ENCODE assay signal across 9 cellular contexts in genomic region chr12:55659486-55660385, GRCh38. TPM values are rescaled to one million over a fixed set of nuclear protein-coding genes. Genes with fewer than 3 reads are reported as not detected.
DNase-seq lines count a peak whose midpoint lies in the region; ATAC-seq and TF ChIP-seq lines count a peak whose summit lies in the region.
"Had no signal": no experiment of that assay in that cellular context is flagged by ENCODE, and none has a peak within 500 bp of the region (broad histone marks: within the 10 kb centered on the region; RNA-seq: fewer than 3 reads in every experiment).

No MANE protein-coding gene starts in this region.

- H4K5ac ChIP-seq in IMR-90 (ENCODE audit: low read depth, low read length) = no peak overlapping the region
- no peak overlapping the region for H4K5ac ChIP-seq in mesendoderm (ENCODE audit: low read length)

- H2BK120ac ChIP-seq in IMR-90 (ENCODE audit: low read depth, low read length) (no peak overlapping the region), mesendoderm (ENCODE audit: low read depth, low read length) (no peak overlapping the region)

- H3K4me2 ChIP-seq in IMR-90 (ENCODE audit: low read depth, low read length) (no peak overlapping the region), mesendoderm (ENCODE audit: low read length) (no peak overlapping the region)

- peaks cover 4% of the 10 kb centered on the region for H3K27me3 Mint-ChIP-seq in Calu3 (ENCODE audit: unreplicated experiment)
- H3K27me3 Mint-ChIP-seq: IgD-negative memory B cell had no signal

- H3K4me1 ChIP-seq in IMR-90 (ENCODE audit: control insufficient read depth, insufficient read depth, low read length) = no peaks in the 10 kb centered on the region
- H3K4me1 ChIP-seq in mesendoderm (ENCODE audit: control insufficient read depth, low read depth, low read length) = no peaks in the 10 kb centered on the region

- H2BK15ac ChIP-seq in IMR-90 (ENCODE audit: low read depth, low read length) (no peak overlapping the region), mesendoderm (replicated peaks; ENCODE audit: low read depth) (no peak overlapping the region)

- H3K4me3 ChIP-seq in IMR-90 (ENCODE audit: insufficient read depth, low read depth, low read length) (no peak overlapping the region), astrocyte of the spinal cord (ENCODE audit: low read depth, low read length) (no peak overlapping the region), mesendoderm (ENCODE audit: low read length) (no peak overlapping the region)

- no peaks in the 10 kb centered on the region for H4K20me1 ChIP-seq in IMR-90 (ENCODE audit: insufficient read depth, low read length)

- no peak overlapping the region for H3K27ac Mint-ChIP-seq in Calu3 (ENCODE audit: unreplicated experiment)
- H3K27ac Mint-ChIP-seq: IgD-negative memory B cell had no signal

- no peak for TF ChIP-seq POLR2A in IMR-90 (IDR thresholded peaks at IDR 0.05; ENCODE audit: low read depth, low read length)

- H3K23ac ChIP-seq in IMR-90 (ENCODE audit: low read depth, low read length) (no peak overlapping the region), mesendoderm (ENCODE audit: low read length) (no peak overlapping the region)

- no peak overlapping the region for H3K9ac ChIP-seq in IMR-90 (ENCODE audit: low read depth, low read length)
- no peak overlapping the region for H3K9ac ChIP-seq in mesendoderm (ENCODE audit: low read length)

- intact Hi-C loops in Calu3 (cut with micrococcal nuclease; ENCODE audit: unreplicated experiment) (loop anchor here (1.0 to 2.0 kb wide), 3 partner anchors 21 to 78 kb away; a partner anchor contains a TSS), IMR-90 (cut with micrococcal nuclease) (loop anchor here (1.0 to 2.0 kb wide), 2 partner anchors 61 to 78 kb away; partner anchors contain the start of gene RDH5)

- H3K36me3 ChIP-seq in IMR-90 (ENCODE audit: control insufficient read depth, insufficient read depth, low read length) (no peaks in the 10 kb centered on the region), mesendoderm (ENCODE audit: control insufficient read depth, insufficient read depth, low read length) (no peaks in the 10 kb centered on the region)

- no peak overlapping the region for H3K56ac ChIP-seq in IMR-90 (ENCODE audit: extremely low read depth, insufficient read depth, low read length)
- no peak overlapping the region for H3K56ac ChIP-seq in mesendoderm (ENCODE audit: low read length)

- no peak overlapping the region for H3K27ac ChIP-seq in IMR-90 (ENCODE audit: insufficient read depth, low read length)
- H3K27ac ChIP-seq in mesendoderm (ENCODE audit: low read depth, low read length) = no peak overlapping the region

- POLR2A ChIA-PET in IMR-90 (lab: Charles Lee; ENCODE audit: unreplicated experiment) = no interaction called here

- peak; percentile 68 for TF ChIP-seq RAD21 in IMR-90 (IDR thresholded peaks at IDR 0.05; ENCODE audit: low read length)

- no TSS peak for BruUV-seq in Calu3 (replicated peaks; lab: Mats Ljungman, UMichigan)
- BruUV-seq in IMR-90 (replicated peaks; lab: Mats Ljungman, UMichigan) = no TSS peak

- no peak overlapping the region for H2BK20ac ChIP-seq in IMR-90 (ENCODE audit: low read depth, low read length)

- dilution Hi-C loops in IMR-90 (cut with HindIII; ENCODE audit: low sequenced_read_pairs, unreplicated experiment) = no loop called here

- peaks cover 26% of the 10 kb centered on the region for H3K27me3 ChIP-seq in IMR-90 (ENCODE audit: control insufficient read depth, insufficient read depth, low read length)
- no peaks in the 10 kb centered on the region for H3K27me3 ChIP-seq in mesendoderm (ENCODE audit: insufficient read depth, low read length, poor library complexity)

- TF ChIP-seq CTCF in Calu3 (IDR thresholded peaks at IDR 0.05; ENCODE audit: unreplicated experiment) = peak; percentile 53
- TF ChIP-seq CTCF in IMR-90 (conservative IDR thresholded peaks at IDR 0.05; ENCODE audit: low read depth, low read length) = peak; percentile 53
- TF ChIP-seq CTCF in astrocyte of the spinal cord (IDR thresholded peaks at IDR 0.05; ENCODE audit: low read depth, low read length) = peak; percentile 52

- H2AK9ac ChIP-seq in IMR-90 (replicated peaks; ENCODE audit: low read depth, low read length, poor library complexity) = no peak overlapping the region

- no peaks in the 10 kb centered on the region for H3K9me1 ChIP-seq in IMR-90 (ENCODE audit: insufficient read depth, low read length)

- no peaks in the 10 kb centered on the region for H3K79me2 ChIP-seq in mesendoderm (ENCODE audit: control insufficient read depth, insufficient read depth, low read length)

- H2AK5ac ChIP-seq in IMR-90 (ENCODE audit: low read depth, low read length) = no peak overlapping the region
- H2AK5ac ChIP-seq in mesendoderm (ENCODE audit: low read length) = no peak overlapping the region

- H2BK5ac ChIP-seq in IMR-90 (ENCODE audit: low read depth, low read length, poor library complexity, severe bottlenecking) = no peak overlapping the region
- no peak overlapping the region for H2BK5ac ChIP-seq in mesendoderm (ENCODE audit: low read length)

- H2AFZ ChIP-seq in IMR-90 (replicated peaks; ENCODE audit: low read length, poor library complexity) = peak overlapping the region; percentile 24

- DNase-seq in Calu3 = peak; percentile 58
- DNase-seq in IMR-90 = peak; percentile 9
- DNase-seq in astrocyte of the spinal cord (ENCODE audit: low read depth, low spot score) = no peak
- peak; percentile 45 for DNase-seq in mesendoderm
- no peak for DNase-seq in stimulated activated CD8-positive, alpha-beta memory T cell treated with anti-CD3 and anti-CD28 coated beads, Interleukin-4, amount 100 ng/mL, for 48 hours
- DNase-seq in GF-D8 (lab: John Stamatoyannopoulos, UW) = no peak

- H3K9me3 Mint-ChIP-seq in Calu3 (ENCODE audit: low read depth, unreplicated experiment) = peaks cover 1% of the 10 kb centered on the region
- H3K9me3 Mint-ChIP-seq: IgD-negative memory B cell had no signal

- H3K79me1 ChIP-seq in IMR-90 (ENCODE audit: low read depth in 1 of 2, low read length in 2 of 2) (no peaks in the 10 kb centered on the region), mesendoderm (ENCODE audit: low read length) (no peaks in the 10 kb centered on the region)

- H4K91ac ChIP-seq in IMR-90 (ENCODE audit: insufficient read depth, low read depth, low read length) = no peak overlapping the region

- H3K4ac ChIP-seq in IMR-90 (ENCODE audit: low read depth, low read length) (no peak overlapping the region), mesendoderm (ENCODE audit: low read depth, low read length) (no peak overlapping the region)

- H3K18ac ChIP-seq in IMR-90 (ENCODE audit: low read depth, low read length) (no peak overlapping the region), mesendoderm (ENCODE audit: low read length) (no peak overlapping the region)

- H3K36me3 Mint-ChIP-seq in Calu3 (ENCODE audit: insufficient read depth, unreplicated experiment) = peaks cover 7% of the 10 kb centered on the region
- H3K36me3 Mint-ChIP-seq: IgD-negative memory B cell had no signal

- H4K8ac ChIP-seq in IMR-90 (ENCODE audit: low read depth in 2 of 2, low read length in 2 of 2) (no peak overlapping the region), mesendoderm (ENCODE audit: low read depth, low read length) (no peak overlapping the region)

- H3K4me1 Mint-ChIP-seq in Calu3 (ENCODE audit: low read depth, unreplicated experiment) = peaks cover 29% of the 10 kb centered on the region

- ATAC-seq in IMR-90 (ENCODE audit: low read depth) (peak; percentile 73), GM18870 (IDR thresholded peaks at IDR 0.05; ENCODE audit: unreplicated experiment) (no peak), HG02970 (IDR thresholded peaks at IDR 0.05; ENCODE audit: low FRiP score, unreplicated experiment) (no peak)

- H3K9me3 ChIP-seq in IMR-90 (ENCODE audit: control insufficient read depth, insufficient read depth, low read length) = no peaks in the 10 kb centered on the region

- 43% methylated on average over 2 of the region's 9 CpGs; no CpG with 5 or more reads in 1 of the 2 experiments for WGBS in IMR-90 (ENCODE audit: extremely low coverage in 2 of 2, insufficient read length in 1 of 2), 2 experiments
- no CpG with 5 or more reads among the region's 9 CpGs for WGBS in mesendoderm (ENCODE audit: extremely low coverage, insufficient coverage, low lambda C conversion rate)

- in situ Hi-C loops in IMR-90 (cut with MboI; ENCODE audit: low sequenced_read_pairs) = no loop called here
- in situ Hi-C loops in astrocyte of the spinal cord (cut with HindIII; ENCODE audit: low sequenced_read_pairs) = no loop called here

- CTCF ChIA-PET in Calu3 (lab: Charles Lee) (interaction anchor here (3.3 kb wide), 1 partner anchor 22 kb away, joined by 27 read pairs; a partner anchor contains a TSS), IMR-90 (lab: Yijun Ruan, JAX) (no interaction called here)

- no peak overlapping the region for H3K14ac ChIP-seq in IMR-90 (replicated peaks; ENCODE audit: low read depth, low read length)

- H3K4me3 Mint-ChIP-seq in Calu3 (ENCODE audit: low read depth, unreplicated experiment) = no peak overlapping the region
- H3K4me3 Mint-ChIP-seq: IgD-negative memory B cell had no signal

TF ChIP-seq in IMR-90, 13 proteins besides CTCF, POLR2A, EP300 and RAD21 (continues in another document):
- no peak for TF ChIP-seq FOS (IDR thresholded peaks at IDR 0.05; ENCODE audit: low read depth, low read length)
- TF ChIP-seq BHLHE40 (IDR thresholded peaks at IDR 0.05; ENCODE audit: low read depth, low read length) = no peak
- TF ChIP-seq MAZ (IDR thresholded peaks at IDR 0.05; ENCODE audit: borderline replicate concordance, low read depth, low read length) = no peak
- peak; percentile 57 for TF ChIP-seq SMC3 (IDR thresholded peaks at IDR 0.05; ENCODE audit: low read depth, low read length)
- TF ChIP-seq MAFK (IDR thresholded peaks at IDR 0.05; ENCODE audit: low read depth, low read length) = no peak
- no peak for TF ChIP-seq CHD1 (IDR thresholded peaks at IDR 0.05; ENCODE audit: low read depth, low read length)

RNA-seq across cellular contexts. Expression of gene OR10P1, which starts 23.0 kb away (rescaled TPM):
- total RNA-seq in Calu3 (2022) = not detected in 2 replicates
- total RNA-seq in IMR-90 (2012; rRNA removed) = not detected in 2 replicates
- not detected in 2 replicates for polyA plus RNA-seq in IMR-90 (2012; rRNA removed)
- not detected in 2 replicates for polyA plus RNA-seq in IMR-90 (2012; cell fraction: cytosol; rRNA removed)
- not detected in 2 replicates for polyA plus RNA-seq in IMR-90 (2012; cell fraction: nucleus; rRNA removed; ENCODE audit: low replicate concordance)
- polyA plus RNA-seq in mesendoderm (2013, experiment 1 of 2) = not detected
- not detected for polyA plus RNA-seq in mesendoderm (2013, experiment 2 of 2)
- polyA plus RNA-seq: IgD-negative memory B cell had no signal

RNA-seq across cellular contexts. Expression of gene ITGA7, which starts 48.0 kb away (rescaled TPM):
- total RNA-seq in Calu3 (2022) (5.9 and 6.3 TPM in 2 replicates), IMR-90 (2012; rRNA removed) (3.9 and 4.4 TPM in 2 replicates)
- polyA plus RNA-seq in IMR-90 (2012; rRNA removed) = 13.9 and 15.7 TPM in 2 replicates
- polyA plus RNA-seq in IMR-90 (2012; cell fraction: cytosol; rRNA removed) = 12.1 and 23.0 TPM in 2 replicates
- 89.0 and 117 TPM in 2 replicates for polyA plus RNA-seq in IMR-90 (2012; cell fraction: nucleus; rRNA removed; ENCODE audit: low replicate concordance)
- polyA plus RNA-seq in mesendoderm (2013, experiment 1 of 2) = 20.8 TPM
- 20.1 TPM for polyA plus RNA-seq in mesendoderm (2013, experiment 2 of 2)

RNA-seq across cellular contexts. Expression of gene BLOC1S1, which starts 56.1 kb away (rescaled TPM):
- total RNA-seq in Calu3 (2022) = 71.0 and 89.4 TPM in 2 replicates
- 128 and 158 TPM in 2 replicates for total RNA-seq in IMR-90 (2012; rRNA removed)
- polyA plus RNA-seq in IMR-90 (2012; rRNA removed) = 280 and 285 TPM in 2 replicates
- polyA plus RNA-seq in IMR-90 (2012; cell fraction: cytosol; rRNA removed) = 332 and 427 TPM in 2 replicates
- polyA plus RNA-seq in IMR-90 (2012; cell fraction: nucleus; rRNA removed; ENCODE audit: low replicate concordance) = 75.9 and 113 TPM in 2 replicates
- polyA plus RNA-seq in mesendoderm (2013, experiment 1 of 2) = 63.3 TPM
- 65.5 TPM for polyA plus RNA-seq in mesendoderm (2013, experiment 2 of 2)

Comparison
In these comparisons a context has a peak if more than half of its experiments do, and no peak if none do; other contexts are left out.
1. DNase-seq: peak in Calu3 (single experiment), IMR-90 (single experiment) and mesendoderm (single experiment); none in astrocyte of the spinal cord (single experiment), stimulated activated CD8-positive, alpha-beta memory T cell treated with anti-CD3 and anti-CD28 coated beads, Interleukin-4, amount 100 ng/mL, for 48 hours (single experiment) and GF-D8 (single experiment).
2. Peak in every context shown above with its lines, with median percentiles within 50 percentile points of each other: CTCF ChIP-seq.